8 cellular contexts compared by ENCODE assay signal in genomic region chr20:22684072-22684762, GRCh38.
DNase-seq lines count a peak whose midpoint lies in the region; ATAC-seq and TF ChIP-seq lines count a peak whose summit lies in the region.

No MANE protein-coding gene starts in this region.

- no peaks in the 10 kb centered on the region for H3F3A ChIP-seq in GM23248 (ENCODE audit: insufficient read depth)

- TF ChIP-seq POLR2A in tibial nerve (IDR thresholded peaks at IDR 0.05), result no peak

- peak; percentile 76 to 86 (median 83) for TF ChIP-seq CTCF in tibial nerve (IDR thresholded peaks at IDR 0.05)

- DNase-seq in activated CD8-positive, alpha-beta memory T cell treated with anti-CD3 and anti-CD28 coated beads, Interleukin-2, amount 10 ng/mL, durations not matched to agents 7 days and 5 days, result peak; percentile 49
- DNase-seq in activated CD8-positive, alpha-beta memory T cell treated with anti-CD3 and anti-CD28 coated beads, Interleukin-2, amount 50 U/mL, for 48 hours, result no peak
- DNase-seq in GM23248 (peak; percentile 82), M059J (ENCODE audit: low read depth) (peak; percentile 81), SK-MEL-5 (ENCODE audit: low read depth, low spot score) (peak; percentile 87), medulla oblongata (ENCODE audit: extremely low spot score) (peak; percentile 87), tibial nerve (ENCODE audit: low spot score in 2 of 2) (peak; percentile 53 to 82)

- no peak for TF ChIP-seq EP300 in tibial nerve (IDR thresholded peaks at IDR 0.05)

- in situ Hi-C loops in GM23248 (cut with MboI), result loop anchor here (10.0 kb wide), 1 partner anchor 349 kb away; no protein-coding TSS in a partner anchor
- in situ Hi-C loops in SK-MEL-5 (cut with HindIII; ENCODE audit: low pct_unique_long_range_greater_than_20kb, low sequenced_read_pairs), result loop anchor here (25.0 kb wide), 1 partner anchor 347 kb away; no protein-coding TSS in a partner anchor

- CTCF ChIA-PET in activated CD8-positive, alpha-beta memory T cell treated with anti-CD3 and anti-CD28 coated beads, Interleukin-2, amount 10 ng/mL, durations not matched to agents 7 days and 5 days (lab: Charles Lee), result interaction anchor here (0.8 to 1.9 kb wide), 5 partner anchors 13 to 353 kb away, joined by 3 to 11 read pairs (median 3); no protein-coding TSS in a partner anchor

- no peaks in the 10 kb centered on the region for H3K36me3 ChIP-seq in GM23248 (ENCODE audit: low read depth)
- H3K36me3 ChIP-seq in endocrine pancreas (ENCODE audit: control insufficient read depth, insufficient read depth, low read length), result no peaks in the 10 kb centered on the region
- H3K36me3 ChIP-seq in tibial nerve, result no peaks in the 10 kb centered on the region

- WGBS in GM23248 (ENCODE audit: low coverage in 1 of 2, low lambda C conversion rate in 2 of 2, missing lambda C conversion rate in 2 of 2), 2 experiments, result 23 to 29% methylated on average over 12 of the region's 12 CpGs
- 31 to 37% methylated on average over 12 of the region's 12 CpGs for WGBS in tibial nerve, 2 donors

- no peak for ATAC-seq in activated CD8-positive, alpha-beta memory T cell treated with anti-CD3 and anti-CD28 coated beads, Interleukin-2, amount 10 ng/mL, durations not matched to agents 7 days and 5 days

- H3K27ac ChIP-seq in GM23248 (no peak overlapping the region), tibial nerve (no peak overlapping the region)

- no peak overlapping the region for H3K4me3 Mint-ChIP-seq in activated CD8-positive, alpha-beta memory T cell treated with anti-CD3 and anti-CD28 coated beads, Interleukin-2, amount 10 ng/mL, durations not matched to agents 7 days and 5 days

- H3K9me2 ChIP-seq in GM23248 (ENCODE audit: insufficient read depth), result no peaks in the 10 kb centered on the region

- H3K27ac Mint-ChIP-seq in activated CD8-positive, alpha-beta memory T cell treated with anti-CD3 and anti-CD28 coated beads, Interleukin-2, amount 10 ng/mL, durations not matched to agents 7 days and 5 days, result no peak overlapping the region

- H3K36me3 Mint-ChIP-seq in activated CD8-positive, alpha-beta memory T cell treated with anti-CD3 and anti-CD28 coated beads, Interleukin-2, amount 10 ng/mL, durations not matched to agents 7 days and 5 days, result no peaks in the 10 kb centered on the region

- H3K27me3 Mint-ChIP-seq in activated CD8-positive, alpha-beta memory T cell treated with anti-CD3 and anti-CD28 coated beads, Interleukin-2, amount 10 ng/mL, durations not matched to agents 7 days and 5 days, result no peaks in the 10 kb centered on the region

- no peaks in the 10 kb centered on the region for H3K79me2 ChIP-seq in GM23248 (ENCODE audit: insufficient read depth)

- H3K4me3 ChIP-seq in GM23248 (no peak overlapping the region), endocrine pancreas (ENCODE audit: control insufficient read depth, insufficient read depth, low read length) (no peak overlapping the region), tibial nerve (no peak overlapping the region)

- H3K4me1 ChIP-seq in GM23248 (ENCODE audit: insufficient read depth) (no peaks in the 10 kb centered on the region), endocrine pancreas (ENCODE audit: control insufficient read depth, insufficient read depth, low read length) (no peaks in the 10 kb centered on the region), tibial nerve (peaks cover 0 to 6% (median 0%) of the 10 kb centered on the region in 4 donors)

- peaks cover 14% of the 10 kb centered on the region; the same call in 1 of the 2 replicates for H3K27me3 ChIP-seq in GM23248 (replicated peaks; ENCODE audit: insufficient read depth)
- H3K27me3 ChIP-seq in endocrine pancreas (ENCODE audit: control insufficient read depth, insufficient read depth, low read length), result no peaks in the 10 kb centered on the region
- no peaks in the 10 kb centered on the region for H3K27me3 ChIP-seq in tibial nerve

- no peaks in the 10 kb centered on the region for H3K9me3 Mint-ChIP-seq in activated CD8-positive, alpha-beta memory T cell treated with anti-CD3 and anti-CD28 coated beads, Interleukin-2, amount 10 ng/mL, durations not matched to agents 7 days and 5 days (ENCODE audit: low read depth)

- H2AFZ ChIP-seq in GM23248, result no peak overlapping the region

- no peaks in the 10 kb centered on the region for H3K4me1 Mint-ChIP-seq in activated CD8-positive, alpha-beta memory T cell treated with anti-CD3 and anti-CD28 coated beads, Interleukin-2, amount 10 ng/mL, durations not matched to agents 7 days and 5 days

- H3K9me3 ChIP-seq in GM23248 (ENCODE audit: low read depth), result no peaks in the 10 kb centered on the region
- H3K9me3 ChIP-seq in endocrine pancreas (ENCODE audit: control insufficient read depth, low read length), result no peaks in the 10 kb centered on the region
- H3K9me3 ChIP-seq in tibial nerve, result no peaks in the 10 kb centered on the region

- H3K4me2 ChIP-seq in GM23248 (ENCODE audit: unreplicated experiment), result no peak overlapping the region

- no peaks in the 10 kb centered on the region for H4K20me1 ChIP-seq in GM23248 (ENCODE audit: insufficient read depth)

- H3K9ac ChIP-seq in GM23248, result no peak overlapping the region
- peak overlapping the region; percentile 3 for H3K9ac ChIP-seq in endocrine pancreas (ENCODE audit: control insufficient read depth, insufficient read depth, low read length)
